13 cellular contexts compared by ENCODE assay signal in the genomic region with DNA sequence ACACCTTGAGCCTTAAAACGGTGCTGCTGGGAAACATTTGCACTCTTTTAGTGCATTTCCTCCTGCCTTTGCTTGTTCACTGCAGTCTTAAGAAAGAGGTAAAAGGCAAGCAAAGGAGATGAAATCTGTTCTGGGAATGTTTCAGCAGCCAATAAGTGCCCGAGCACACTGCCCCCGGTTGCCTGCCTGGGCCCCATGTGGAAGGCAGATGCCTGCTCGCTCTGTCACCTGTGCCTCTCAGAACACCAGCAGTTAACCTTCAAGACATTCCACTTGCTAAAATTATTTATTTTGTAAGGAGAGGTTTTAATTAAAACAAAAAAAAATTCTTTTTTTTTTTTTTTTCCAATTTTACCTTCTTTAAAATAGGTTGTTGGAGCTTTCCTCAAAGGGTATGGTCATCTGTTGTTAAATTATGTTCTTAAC. TPM values are rescaled to one million over a fixed set of nuclear protein-coding genes. Genes with fewer than 3 reads are reported as not detected.
DNase-seq lines count a peak whose midpoint lies in the region; TF ChIP-seq lines count a peak whose summit lies in the region.
"Had no signal": no experiment of that assay in that cellular context is flagged by ENCODE, and none has a peak within 500 bp of the region (broad histone marks: within the 10 kb centered on the region; RNA-seq: fewer than 3 reads in every experiment).

No MANE protein-coding gene starts in this region.

- peaks cover 31% of the 10 kb centered on the region for H3K4me1 Mint-ChIP-seq in MCF 10A (ENCODE audit: insufficient read depth, unreplicated experiment)

- intact Hi-C loops in MCF 10A (cut with micrococcal nuclease): no loop called here

- CTCF ChIA-PET in MCF 10A (lab: Yijun Ruan, JAX): no interaction called here

- H3K9me3 Mint-ChIP-seq in MCF 10A (ENCODE audit: unreplicated experiment): no peaks in the 10 kb centered on the region
- H3K9me3 Mint-ChIP-seq: activated CD8-positive, alpha-beta T cell treated with anti-CD3 and anti-CD28 coated beads for 36 hours had no signal

- H3K27ac ChIP-seq in VCaP: peak overlapping the region; percentile 89
- H3K27ac ChIP-seq in suprapubic skin: peak overlapping the region; percentile 5

- no peak overlapping the region for H3K4me3 Mint-ChIP-seq in MCF 10A (ENCODE audit: unreplicated experiment)
- H3K4me3 Mint-ChIP-seq: activated CD8-positive, alpha-beta T cell treated with anti-CD3 and anti-CD28 coated beads for 36 hours; T-helper 17 cell had no signal

- peaks cover 3% of the 10 kb centered on the region for H3K36me3 ChIP-seq in suprapubic skin

- in situ Hi-C loops in T47D (cut with HindIII; ENCODE audit: low pct_unique_long_range_greater_than_20kb, low sequenced_read_pairs): no loop called here

- no peak for TF ChIP-seq EP300 in suprapubic skin (IDR thresholded peaks at IDR 0.05)

- H3K27me3 ChIP-seq in suprapubic skin: peaks cover 48% of the 10 kb centered on the region

- peak overlapping the region; percentile 61 for H3K4me3 ChIP-seq in suprapubic skin

- DNase-seq in T47D (ENCODE audit: low read depth in 1 of 2, low spot score in 1 of 2) (peak; percentile 63 to 77), MCF 10A (ENCODE audit: unreplicated experiment) (no peak), left kidney (ENCODE audit: low read depth, low spot score) (peak; percentile 60), suprapubic skin (ENCODE audit: low spot score in 2 of 2) (no peak), hepatic stellate cell (ENCODE audit: low spot score) (no peak), SKM-1 (lab: John Stamatoyannopoulos, UW; ENCODE audit: unreplicated experiment) (no peak), cerebellum (ENCODE audit: low spot score) (no peak)
- DNase-seq: ACHN; activated CD8-positive, alpha-beta T cell treated with anti-CD3 and anti-CD28 coated beads for 36 hours; activated naive CD4-positive, alpha-beta T cell; NCI-H226; T-helper 17 cell had no signal

- no peaks in the 10 kb centered on the region for H3K36me3 Mint-ChIP-seq in MCF 10A (ENCODE audit: insufficient read depth, unreplicated experiment)

- POLR2A ChIA-PET in MCF 10A (lab: Yijun Ruan, JAX): interaction anchor here (0.6 kb wide), 2 partner anchors 148 to 1254 kb away, joined by 3 read pairs; no protein-coding TSS in a partner anchor

- H3K4me1 ChIP-seq in suprapubic skin: peaks cover 31% of the 10 kb centered on the region

- BruUV-seq in MCF 10A (replicated peaks; lab: Mats Ljungman, UMichigan): no TSS peak

- WGBS in suprapubic skin: 68% methylated on average over 4 of the region's 4 CpGs

- TF ChIP-seq POLR2A in suprapubic skin (IDR thresholded peaks at IDR 0.05): no peak

- TF ChIP-seq CTCF in MCF 10A (IDR thresholded peaks at IDR 0.05; ENCODE audit: unreplicated experiment): no peak
- no peak for TF ChIP-seq CTCF in VCaP (conservative IDR thresholded peaks at IDR 0.05)
- no peak for TF ChIP-seq CTCF in suprapubic skin (IDR thresholded peaks at IDR 0.05)

- H3K27ac Mint-ChIP-seq in MCF 10A (ENCODE audit: low read depth, unreplicated experiment): no peak overlapping the region
- H3K27ac Mint-ChIP-seq: activated CD8-positive, alpha-beta T cell treated with anti-CD3 and anti-CD28 coated beads for 36 hours; T-helper 17 cell had no signal

- H3K9me3 ChIP-seq in suprapubic skin: no peaks in the 10 kb centered on the region

- no peaks in the 10 kb centered on the region for H3K27me3 Mint-ChIP-seq in MCF 10A (ENCODE audit: insufficient read depth, unreplicated experiment)

RNA-seq across cellular contexts. Expression of a gene that starts 4.4 kb away (rescaled TPM):
- 2.6 and 4.5 TPM in 2 replicates for total RNA-seq in MCF 10A (2022)
- 10 to 100 TPM; 30.0 to 52.3 (median 42.9) TPM for total RNA-seq in suprapubic skin
- total RNA-seq in cerebellum: 22.3 TPM
- total RNA-seq: activated CD8-positive, alpha-beta T cell treated with anti-CD3 and anti-CD28 coated beads for 36 hours; T-helper 17 cell had no signal

Comparison
In these comparisons a context has a peak if more than half of its experiments do, and no peak if none do; other contexts are left out.
1. DNase-seq: peak in T47D (2 of 2) and left kidney (single experiment); none in MCF 10A (single experiment), suprapubic skin (0 of 2), hepatic stellate cell (single experiment), SKM-1 (single experiment) and cerebellum (single experiment).